20 cellular contexts compared by ENCODE assay signal in genomic region chr1:117732956-117733355, GRCh38.
"Had no signal": no experiment of that assay in that cellular context is flagged by ENCODE, and none has a peak within 500 bp of the region (broad histone marks: within the 10 kb centered on the region; RNA-seq: fewer than 3 reads in every experiment).

No MANE protein-coding gene starts in this region.

- H3K27ac ChIP-seq: dorsolateral prefrontal cortex, epithelial cell of prostate, gastrocnemius medialis, prostate gland, right atrium auricular region, testis, tibial artery had no signal

- H3K36me3 ChIP-seq: gastrocnemius medialis, prostate gland, right atrium auricular region, tibial artery had no signal

- H3K27me3 ChIP-seq: dorsolateral prefrontal cortex, gastrocnemius medialis, right atrium auricular region, testis, tibial artery had no signal

- FAIRE-seq: colon, keratinocyte had no signal

- H3K9me3 ChIP-seq: gastrocnemius medialis, prostate gland, testis had no signal

- H3K4me3 ChIP-seq: dorsolateral prefrontal cortex, gastrocnemius medialis, lung, mucosa of descending colon, prostate gland, right atrium auricular region, smooth muscle cell, testis, tibial artery had no signal

- H3K4me2 ChIP-seq: smooth muscle cell had no signal

- DNase-seq: effector CD4-positive, alpha-beta T cell; foreskin fibroblast; gastrocnemius medialis; head of caudate nucleus; mucosa of descending colon; naive B cell; stimulated activated CD4-positive, alpha-beta T cell treated with anti-CD3 and anti-CD28 coated beads, Interleukin-2, amount 100 ng/mL, for 24 hours; stimulated activated CD4-positive, alpha-beta T cell treated with anti-CD3 and anti-CD28 coated beads, Interleukin-4, amount 100 ng/mL, for 24 hours; stimulated activated naive CD8-positive, alpha-beta T cell treated with anti-CD3 and anti-CD28 coated beads, Interleukin-15, Interleukin-2, amounts not matched to agents 100 U/mL and 50 U/mL, for 24 hours; substantia nigra; testis; tibial artery had no signal

- H3K4me1 ChIP-seq: prostate gland had no signal
